Comparison of ENCODE assay signal across 20 cellular contexts in the genomic region with DNA sequence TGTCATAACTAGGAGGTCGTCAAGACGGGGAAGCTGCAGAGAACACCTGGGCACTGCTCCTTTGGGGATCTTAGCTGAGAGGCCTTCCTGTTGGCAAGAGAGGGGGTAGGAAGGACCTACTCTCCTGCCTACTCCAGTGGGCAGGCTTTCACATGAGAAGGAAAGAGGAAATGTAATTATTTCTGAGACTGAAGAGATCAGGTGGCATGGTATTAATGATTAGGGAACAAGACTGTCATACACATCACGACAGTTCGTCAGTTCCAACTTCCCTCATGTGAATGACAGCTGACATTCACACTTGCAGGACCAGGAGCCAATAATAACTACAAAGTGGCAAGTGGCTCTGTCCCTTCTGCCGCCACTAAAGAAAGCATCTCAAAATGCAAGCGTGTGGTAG.
DNase-seq lines count a peak whose midpoint lies in the region; ATAC-seq, FAIRE-seq and TF ChIP-seq lines count a peak whose summit lies in the region.
"Had no signal": no experiment of that assay in that cellular context is flagged by ENCODE, and none has a peak within 500 bp of the region (broad histone marks: within the 10 kb centered on the region; RNA-seq: fewer than 3 reads in every experiment).

No MANE protein-coding gene starts in this region.

- no peak overlapping the region for H2AFZ ChIP-seq in endothelial cell of umbilical vein (ENCODE audit: low read depth, low read length)

- H3K79me2 ChIP-seq in endothelial cell of umbilical vein (ENCODE audit: control insufficient read depth, insufficient read depth, low read length): no peaks in the 10 kb centered on the region

- CTCF ChIA-PET in endothelial cell of umbilical vein (lab: Charles Lee): interaction anchor here (1.2 kb wide), 1 partner anchor 26 kb away, joined by 4 read pairs; no protein-coding TSS in a partner anchor

- peaks cover 46% of the 10 kb centered on the region for H3K4me1 ChIP-seq in BLaER1
- H3K4me1 ChIP-seq in endothelial cell of umbilical vein (ENCODE audit: control insufficient read depth, extremely low read depth, insufficient read depth, low read length): no peaks in the 10 kb centered on the region
- no peaks in the 10 kb centered on the region for H3K4me1 ChIP-seq in aorta (ENCODE audit: control insufficient read depth in 1 of 2, insufficient read depth in 2 of 2, low read length in 2 of 2)

- peak overlapping the region; percentile 83 for H3K4me2 ChIP-seq in BLaER1
- no peak overlapping the region for H3K4me2 ChIP-seq in endothelial cell of umbilical vein (ENCODE audit: insufficient read depth, low read length)

- H3K27me3 ChIP-seq in BLaER1 (no peaks in the 10 kb centered on the region), endothelial cell of umbilical vein (ENCODE audit: control insufficient read depth in 2 of 2, insufficient read depth in 2 of 2, low read length in 2 of 2) (peaks cover 31 to 36% of the 10 kb centered on the region in 2 experiments), aorta (ENCODE audit: control insufficient read depth in 1 of 2, insufficient read depth in 2 of 2, low read length in 1 of 2) (no peaks in the 10 kb centered on the region)
- H3K27me3 ChIP-seq: MG63 had no signal

- H3K27ac ChIP-seq in BLaER1 (peak overlapping the region; percentile 35; the same call in 1 of the 2 replicates), endothelial cell of umbilical vein (ENCODE audit: insufficient read depth, low read depth, low read length) (no peak overlapping the region), aorta (ENCODE audit: low read depth in 1 of 2, low read length in 2 of 2) (no peak overlapping the region)
- H3K27ac ChIP-seq: C4-2B, RWPE1 had no signal

- intact Hi-C loops in endothelial cell of umbilical vein (cut with micrococcal nuclease) (no loop called here), aorta (cut with DNase I) (loop anchor here in 1 of 2 donors (10.0 kb wide), 1 partner anchor 92 kb away; no protein-coding TSS in a partner anchor)

- no peak for DNase-seq in endothelial cell of umbilical vein (ENCODE audit: low read depth, low spot score)
- DNase-seq in pons (ENCODE audit: low spot score): peak; percentile 30
- no peak for DNase-seq in HT-29 (ENCODE audit: low spot score)
- no peak for DNase-seq in aorta
- DNase-seq in NCI-H1436 treated with DMSO at 0.1 percent for 48 hours (lab: John Stamatoyannopoulos, UW): no peak
- DNase-seq: EL; HCEC 1CT; MG63; NCI-H1105; NCI-H187 treated with DMSO at 0.1 percent for 48 hours; NCI-H2171; NCI-H446; NK-92 treated with Interleukin-12 subunit alpha and Interleukin-12 subunit beta, amount 100 ng/mL, for 24 hours; OCI-M1 had no signal

- H3K4me3 ChIP-seq in BLaER1: no peak overlapping the region
- no peak overlapping the region for H3K4me3 ChIP-seq in endothelial cell of umbilical vein (replicated peaks in 1 of 3; ENCODE audit: insufficient read depth in 1 of 3, low read depth in 1 of 3, low read length in 3 of 3)
- no peak overlapping the region for H3K4me3 ChIP-seq in aorta (ENCODE audit: low read length in 2 of 2)
- H3K4me3 ChIP-seq: MG63 had no signal

- TF ChIP-seq POLR2A in endothelial cell of umbilical vein (IDR thresholded peaks at IDR 0.05; ENCODE audit: low read depth, low read length): no peak

- FAIRE-seq in endothelial cell of umbilical vein (lab: Jason Lieb, UNC): no peak
- FAIRE-seq: A204.1 had no signal

- H3K9ac ChIP-seq in BLaER1 (no peak overlapping the region), endothelial cell of umbilical vein (replicated peaks; ENCODE audit: extremely low read depth, insufficient read depth, low read length) (no peak overlapping the region)

- BruUV-seq in endothelial cell of umbilical vein (replicated peaks; lab: Mats Ljungman, UMichigan): no TSS peak

- no peak for TF ChIP-seq CTCF in endothelial cell of umbilical vein (IDR thresholded peaks at IDR 0.05; ENCODE audit: extremely low read depth in 1 of 2, insufficient read depth in 1 of 2, low read depth in 1 of 2, low read length in 2 of 2)

- peaks cover 4% of the 10 kb centered on the region; the same call in 1 of the 2 replicates for H3K9me3 ChIP-seq in BLaER1
- no peaks in the 10 kb centered on the region for H3K9me3 ChIP-seq in endothelial cell of umbilical vein (replicated peaks; ENCODE audit: control insufficient read depth, insufficient read depth, low read length)
- no peaks in the 10 kb centered on the region for H3K9me3 ChIP-seq in aorta (ENCODE audit: control insufficient read depth, low read length)
- H3K9me3 ChIP-seq: MG63 had no signal

- POLR2A ChIA-PET in endothelial cell of umbilical vein (lab: Charles Lee): no interaction called here

- H3K9me1 ChIP-seq in endothelial cell of umbilical vein (replicated peaks; ENCODE audit: control insufficient read depth, extremely low read depth, insufficient read depth, low read length): no peaks in the 10 kb centered on the region

- dilution Hi-C loops in endothelial cell of umbilical vein (cut with MboI; ENCODE audit: extremely low pct_ligation_motif_present, low sequenced_read_pairs): no loop called here

- peak; percentile 19 for ATAC-seq in GM18868 (IDR thresholded peaks at IDR 0.05; ENCODE audit: unreplicated experiment)
- no peak for ATAC-seq in HG03571 (IDR thresholded peaks at IDR 0.05; ENCODE audit: unreplicated experiment)
- no peak for ATAC-seq in aorta (ENCODE audit: low FRiP score)

- no peaks in the 10 kb centered on the region for H4K20me1 ChIP-seq in BLaER1
- H4K20me1 ChIP-seq in endothelial cell of umbilical vein (replicated peaks; ENCODE audit: control insufficient read depth, extremely low read depth, insufficient read depth, low read length): no peaks in the 10 kb centered on the region

- H3K36me3 ChIP-seq in BLaER1: no peaks in the 10 kb centered on the region
- H3K36me3 ChIP-seq in endothelial cell of umbilical vein (ENCODE audit: control insufficient read depth in 2 of 2, extremely low read depth in 1 of 2, insufficient read depth in 2 of 2, low read length in 2 of 2): no peaks in the 10 kb centered on the region
- no peaks in the 10 kb centered on the region for H3K36me3 ChIP-seq in aorta (ENCODE audit: control insufficient read depth in 1 of 2, insufficient read depth in 2 of 2, low read length in 1 of 2)
- H3K36me3 ChIP-seq: MG63 had no signal

- WGBS in aorta, 2 donors: 88 to 89% methylated on average over 6 of the region's 6 CpGs

TF ChIP-seq in endothelial cell of umbilical vein, 7 proteins besides CTCF, POLR2A, EP300 and RAD21:
- TF ChIP-seq FOS (IDR thresholded peaks at IDR 0.05; ENCODE audit: borderline replicate concordance, insufficient read depth, low read length) (no peak), EZH2 (IDR thresholded peaks at IDR 0.05; ENCODE audit: borderline replicate concordance, low read depth, low read length, severe bottlenecking) (peak; percentile 6), JUN (IDR thresholded peaks at IDR 0.05; ENCODE audit: borderline replicate concordance, insufficient read depth, insufficient read length, low read depth) (no peak)
